Comparison of ENCODE assay signal across 8 cellular contexts in genomic region chr6:32154514-32155161, GRCh38. TPM values are rescaled to one million over a fixed set of nuclear protein-coding genes. Genes with fewer than 3 reads are reported as not detected.
DNase-seq lines count a peak whose midpoint lies in the region; ATAC-seq and TF ChIP-seq lines count a peak whose summit lies in the region.

No MANE protein-coding gene starts in this region.

- CTCF ChIA-PET in AG04449 (lab: Yijun Ruan, JAX) = interaction anchor here (0.8 to 1.3 kb wide), 9 partner anchors 10 to 108 kb away, joined by 3 to 32 read pairs (median 5); partner anchors contain the start of gene EGFL8

- H4K8ac ChIP-seq in trophoblast cell (ENCODE audit: low read depth, low read length) = peak overlapping the region; percentile 87

- H3K9ac ChIP-seq in SK-N-MC (ENCODE audit: insufficient read length) (peak overlapping the region; percentile 90), trophoblast cell (ENCODE audit: low read length) (peak overlapping the region; percentile 74)

- H2BK5ac ChIP-seq in trophoblast cell (ENCODE audit: low read depth, low read length, poor library complexity) = no peak overlapping the region

- H4K12ac ChIP-seq in trophoblast cell (ENCODE audit: low read depth, low read length) = peak overlapping the region; percentile 84

- H3K27ac ChIP-seq in SK-N-MC (peak overlapping the region; percentile 84; the same call in 1 of the 2 replicates), cardiac muscle cell (peak overlapping the region; percentile 91), trophoblast cell (ENCODE audit: low read depth, low read length) (peak overlapping the region; percentile 46)

- H2AK5ac ChIP-seq in trophoblast cell (ENCODE audit: low read length) = peak overlapping the region; percentile 59

- peaks cover 31% of the 10 kb centered on the region for H3K4me1 Mint-ChIP-seq in activated naive CD8-positive, alpha-beta T cell treated with anti-CD3 and anti-CD28 coated beads, Interleukin-2, amount 10 ng/mL, durations not matched to agents 7 days and 5 days

- peak overlapping the region; percentile 75 for H3K4ac ChIP-seq in trophoblast cell (ENCODE audit: low read depth, low read length)

- TF ChIP-seq CTCF in AG04449 (IDR thresholded peaks at IDR 0.05; ENCODE audit: insufficient read depth, low read length, missing control alignments) = peak; percentile 76
- peak; percentile 80 for TF ChIP-seq CTCF in LNCaP clone FGC (IDR thresholded peaks at IDR 0.05; ENCODE audit: control insufficient read depth, extremely low read depth, insufficient read depth)
- peak; percentile 53 for TF ChIP-seq CTCF in cardiac muscle cell (IDR thresholded peaks at IDR 0.05; ENCODE audit: low read depth, low read length)

- H3K4me3 Mint-ChIP-seq in activated naive CD8-positive, alpha-beta T cell treated with anti-CD3 and anti-CD28 coated beads, Interleukin-2, amount 10 ng/mL, durations not matched to agents 7 days and 5 days = peak overlapping the region; percentile 98

- POLR2A ChIA-PET in AG04449 (lab: Yijun Ruan, JAX) = no interaction called here
- POLR2A ChIA-PET in activated naive CD8-positive, alpha-beta T cell treated with anti-CD3 and anti-CD28 coated beads, Interleukin-2, amount 10 ng/mL, durations not matched to agents 7 days and 5 days (lab: Charles Lee) = interaction anchor here (0.9 to 1.3 kb wide), 7 partner anchors 23 to 67 kb away, joined by 3 to 9 read pairs (median 4); partner anchors contain the start of genes FKBPL, GPSM3, PBX2 and RNF5

- no peaks in the 10 kb centered on the region for H3K9me3 Mint-ChIP-seq in activated naive CD8-positive, alpha-beta T cell treated with anti-CD3 and anti-CD28 coated beads, Interleukin-2, amount 10 ng/mL, durations not matched to agents 7 days and 5 days

- H3K9me3 ChIP-seq in SK-N-MC (ENCODE audit: low read depth, low read length) (no peaks in the 10 kb centered on the region), cardiac muscle cell (ENCODE audit: low read depth) (no peaks in the 10 kb centered on the region), trophoblast cell (ENCODE audit: insufficient read depth, low read depth, low read length) (no peaks in the 10 kb centered on the region)

- no peak overlapping the region for H3K23ac ChIP-seq in trophoblast cell (ENCODE audit: low read length)

- H3K4me1 ChIP-seq in cardiac muscle cell (ENCODE audit: low read depth) (peaks cover 18% of the 10 kb centered on the region), trophoblast cell (ENCODE audit: control insufficient read depth in 1 of 2, insufficient read depth in 2 of 2, low read length in 2 of 2) (peaks cover 10 to 13% of the 10 kb centered on the region in 2 experiments)

- no peak for DNase-seq in AG04449 (ENCODE audit: low read depth, low spot score)
- DNase-seq in LNCaP clone FGC (ENCODE audit: low read depth) = peak; percentile 42
- DNase-seq in SK-N-MC (ENCODE audit: low read depth, low spot score) = no peak
- peak; percentile 75 for DNase-seq in activated naive CD8-positive, alpha-beta T cell treated with anti-CD3 and anti-CD28 coated beads, Interleukin-2, amount 10 ng/mL, durations not matched to agents 7 days and 5 days
- peak; percentile 74 to 84 for DNase-seq in cardiac muscle cell (ENCODE audit: low read depth in 1 of 2, low spot score in 1 of 2)
- peak; percentile 41 to 68 for DNase-seq in trophoblast cell

- peaks cover 15% of the 10 kb centered on the region for H3K36me3 Mint-ChIP-seq in activated naive CD8-positive, alpha-beta T cell treated with anti-CD3 and anti-CD28 coated beads, Interleukin-2, amount 10 ng/mL, durations not matched to agents 7 days and 5 days

- H3K27ac Mint-ChIP-seq in activated naive CD8-positive, alpha-beta T cell treated with anti-CD3 and anti-CD28 coated beads, Interleukin-2, amount 10 ng/mL, durations not matched to agents 7 days and 5 days = peak overlapping the region; percentile 94

- WGBS in trophoblast cell (ENCODE audit: extremely low coverage, insufficient coverage, insufficient read length) = no CpG with 5 or more reads among the region's 34 CpGs

- peak overlapping the region; percentile 17 for H2BK12ac ChIP-seq in trophoblast cell (ENCODE audit: low read length)

- H3K36me3 ChIP-seq in SK-N-MC (ENCODE audit: insufficient read depth, low read length) = peaks cover 34% of the 10 kb centered on the region
- peaks cover 21% of the 10 kb centered on the region for H3K36me3 ChIP-seq in cardiac muscle cell
- H3K36me3 ChIP-seq in trophoblast cell (ENCODE audit: control insufficient read depth in 1 of 2, insufficient read depth in 2 of 2, low read length in 2 of 2) = peaks cover 20 to 23% of the 10 kb centered on the region in 2 experiments

- H4K91ac ChIP-seq in trophoblast cell (ENCODE audit: low read depth, low read length) = peak overlapping the region; percentile 81

- peak overlapping the region; percentile 96 for H3K4me2 ChIP-seq in trophoblast cell (ENCODE audit: low read length)

- H3K79me1 ChIP-seq in trophoblast cell (ENCODE audit: low read length) = peaks cover 19% of the 10 kb centered on the region

- peak overlapping the region; percentile 89 for H3K14ac ChIP-seq in trophoblast cell (ENCODE audit: low read length)

- H3K27me3 ChIP-seq in cardiac muscle cell = peaks cover 18% of the 10 kb centered on the region
- peaks cover 20% of the 10 kb centered on the region for H3K27me3 ChIP-seq in trophoblast cell (ENCODE audit: insufficient read depth, low read length)

- H3K79me2 ChIP-seq in trophoblast cell (ENCODE audit: control insufficient read depth, insufficient read depth, low read length, poor library complexity) = peaks cover 14% of the 10 kb centered on the region

- H3K4me3 ChIP-seq in AG04449 (ENCODE audit: low read depth, low read length) (peak overlapping the region; percentile 90), LNCaP clone FGC (ENCODE audit: low read depth, low read length) (peak overlapping the region; percentile 77), SK-N-MC (peak overlapping the region; percentile 94), cardiac muscle cell (peak overlapping the region; percentile 63), trophoblast cell (ENCODE audit: low read depth, low read length) (peak overlapping the region; percentile 82)

- peak; percentile 56 for ATAC-seq in GM18907 (IDR thresholded peaks at IDR 0.05; ENCODE audit: unreplicated experiment)
- peak; percentile 80 for ATAC-seq in activated naive CD8-positive, alpha-beta T cell treated with anti-CD3 and anti-CD28 coated beads, Interleukin-2, amount 10 ng/mL, durations not matched to agents 7 days and 5 days (ENCODE audit: low read depth)
- no peak for ATAC-seq in HG02970 (IDR thresholded peaks at IDR 0.05; ENCODE audit: low FRiP score, unreplicated experiment)

- H2AFZ ChIP-seq in trophoblast cell (ENCODE audit: insufficient read depth, low read length, poor library complexity) = peak overlapping the region; percentile 96

- peak overlapping the region; percentile 70 for H2BK120ac ChIP-seq in trophoblast cell (ENCODE audit: insufficient read depth, low read length, poor library complexity)

- H3K27me3 Mint-ChIP-seq in activated naive CD8-positive, alpha-beta T cell treated with anti-CD3 and anti-CD28 coated beads, Interleukin-2, amount 10 ng/mL, durations not matched to agents 7 days and 5 days = peaks cover 11% of the 10 kb centered on the region

- H3K18ac ChIP-seq in trophoblast cell (ENCODE audit: low read length) = peak overlapping the region; percentile 85

RNA-seq across cellular contexts. Expression of gene PPT2, which starts 0.7 kb away (rescaled TPM):
- 10 to 100 TPM; 19.2 to 23.7 TPM for total RNA-seq in activated naive CD8-positive, alpha-beta T cell treated with anti-CD3 and anti-CD28 coated beads, Interleukin-2, amount 10 ng/mL, durations not matched to agents 7 days and 5 days
- 42.7 and 147 TPM in 2 replicates for total RNA-seq in cardiac muscle cell
- polyA plus RNA-seq in cardiac muscle cell = 34.6 and 50.2 TPM in 2 replicates
- polyA plus RNA-seq in trophoblast cell (2013) = 39.7 and 44.5 TPM in 2 replicates

RNA-seq across cellular contexts. Expression of gene PRRT1, which starts 2.9 kb away (rescaled TPM):
- 1 to 10 TPM; 1.1 to 1.2 TPM for total RNA-seq in activated naive CD8-positive, alpha-beta T cell treated with anti-CD3 and anti-CD28 coated beads, Interleukin-2, amount 10 ng/mL, durations not matched to agents 7 days and 5 days
- 0.78 and 4.4 TPM in 2 replicates for total RNA-seq in cardiac muscle cell
- 4.9 and 6.2 TPM in 2 replicates for polyA plus RNA-seq in cardiac muscle cell
- 1.1 and 1.2 TPM in 2 replicates for polyA plus RNA-seq in trophoblast cell (2013)

RNA-seq across cellular contexts. Expression of gene EGFL8, which starts 9.8 kb away (rescaled TPM):
- 10 to 100 TPM; 19.6 to 22.6 TPM for total RNA-seq in activated naive CD8-positive, alpha-beta T cell treated with anti-CD3 and anti-CD28 coated beads, Interleukin-2, amount 10 ng/mL, durations not matched to agents 7 days and 5 days
- total RNA-seq in cardiac muscle cell = 10.2 and 18.7 TPM in 2 replicates
- polyA plus RNA-seq in cardiac muscle cell = 10.1 and 15.2 TPM in 2 replicates
- polyA plus RNA-seq in trophoblast cell (2013) = 21.6 and 24.5 TPM in 2 replicates

RNA-seq across cellular contexts. Expression of gene AGPAT1, which starts 21.2 kb away (rescaled TPM):
- 10 to 100 TPM; 38.1 to 40.8 TPM for total RNA-seq in activated naive CD8-positive, alpha-beta T cell treated with anti-CD3 and anti-CD28 coated beads, Interleukin-2, amount 10 ng/mL, durations not matched to agents 7 days and 5 days
- total RNA-seq in cardiac muscle cell = 128 and 146 TPM in 2 replicates
- polyA plus RNA-seq in cardiac muscle cell = 69.3 and 69.6 TPM in 2 replicates
- polyA plus RNA-seq in trophoblast cell (2013) = 67.1 and 67.2 TPM in 2 replicates

RNA-seq across cellular contexts. Expression of gene RNF5, which starts 23.6 kb away (rescaled TPM):
- total RNA-seq in activated naive CD8-positive, alpha-beta T cell treated with anti-CD3 and anti-CD28 coated beads, Interleukin-2, amount 10 ng/mL, durations not matched to agents 7 days and 5 days = 10 to 100 TPM; 44.5 to 49.5 TPM
- 180 and 188 TPM in 2 replicates for total RNA-seq in cardiac muscle cell
- 232 and 237 TPM in 2 replicates for polyA plus RNA-seq in cardiac muscle cell
- 51.4 and 55.5 TPM in 2 replicates for polyA plus RNA-seq in trophoblast cell (2013)

Comparison
In these comparisons a context has a peak if more than half of its experiments do, and no peak if none do; other contexts are left out.
1. DNase-seq: peak in LNCaP clone FGC (single experiment), activated naive CD8-positive, alpha-beta T cell treated with anti-CD3 and anti-CD28 coated beads, Interleukin-2, amount 10 ng/mL, durations not matched to agents 7 days and 5 days (single experiment), cardiac muscle cell (2 of 2) and trophoblast cell (2 of 2); none in AG04449 (single experiment) and SK-N-MC (single experiment).
2. Peak in every context shown above with its lines, with median percentiles within 50 percentile points of each other: H3K4me3 ChIP-seq, CTCF ChIP-seq and H3K27ac ChIP-seq.